In the genomic region with DNA sequence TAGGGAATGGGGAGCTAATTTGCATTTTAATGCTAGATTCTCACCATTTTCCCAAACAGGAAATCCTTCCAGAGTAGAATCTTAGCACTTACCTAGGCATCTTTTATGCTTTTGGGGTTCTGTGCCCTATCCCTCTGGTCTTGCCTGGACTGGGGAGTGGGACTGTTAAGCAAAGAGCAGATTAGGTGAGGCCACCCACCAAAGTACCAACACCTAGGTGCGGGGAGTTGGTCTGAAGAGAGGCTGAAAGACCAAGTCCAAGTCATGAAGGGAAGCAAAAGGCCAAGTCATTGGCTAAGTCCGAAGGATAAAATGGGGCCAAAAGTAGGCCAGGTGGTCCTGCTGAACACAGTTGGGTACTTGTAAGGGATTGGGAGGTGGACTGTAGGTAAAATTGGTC, we compare ENCODE assay signal across 1 cellular context.
TF ChIP-seq lines count a peak whose summit lies in the region.

No MANE protein-coding gene starts in this region.

TF ChIP-seq in GM23338, 12 proteins besides CTCF, POLR2A, EP300 and RAD21 (continued from another document):
- TF ChIP-seq REST (IDR thresholded peaks at IDR 0.05; ENCODE audit: unreplicated experiment) (no peak), EZH2 (IDR thresholded peaks at IDR 0.05; ENCODE audit: low read depth, unreplicated experiment) (no peak), EZH2phosphoT487 (IDR thresholded peaks at IDR 0.05; ENCODE audit: unreplicated experiment) (no peak), POLR2AphosphoS5 (IDR thresholded peaks at IDR 0.05; ENCODE audit: low read depth) (no peak), STAT1 (IDR thresholded peaks at IDR 0.05; ENCODE audit: unreplicated experiment) (no peak), JUNB (IDR thresholded peaks at IDR 0.05; ENCODE audit: unreplicated experiment) (no peak)
- TF ChIP-seq, protein P1, sequence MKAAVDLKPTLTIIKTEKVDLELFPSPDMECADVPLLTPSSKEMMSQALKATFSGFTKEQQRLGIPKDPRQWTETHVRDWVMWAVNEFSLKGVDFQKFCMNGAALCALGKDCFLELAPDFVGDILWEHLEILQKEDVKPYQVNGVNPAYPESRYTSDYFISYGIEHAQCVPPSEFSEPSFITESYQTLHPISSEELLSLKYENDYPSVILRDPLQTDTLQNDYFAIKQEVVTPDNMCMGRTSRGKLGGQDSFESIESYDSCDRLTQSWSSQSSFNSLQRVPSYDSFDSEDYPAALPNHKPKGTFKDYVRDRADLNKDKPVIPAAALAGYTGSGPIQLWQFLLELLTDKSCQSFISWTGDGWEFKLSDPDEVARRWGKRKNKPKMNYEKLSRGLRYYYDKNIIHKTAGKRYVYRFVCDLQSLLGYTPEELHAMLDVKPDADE (IDR thresholded peaks at IDR 0.05) = no peak
- TF ChIP-seq, protein P2, sequence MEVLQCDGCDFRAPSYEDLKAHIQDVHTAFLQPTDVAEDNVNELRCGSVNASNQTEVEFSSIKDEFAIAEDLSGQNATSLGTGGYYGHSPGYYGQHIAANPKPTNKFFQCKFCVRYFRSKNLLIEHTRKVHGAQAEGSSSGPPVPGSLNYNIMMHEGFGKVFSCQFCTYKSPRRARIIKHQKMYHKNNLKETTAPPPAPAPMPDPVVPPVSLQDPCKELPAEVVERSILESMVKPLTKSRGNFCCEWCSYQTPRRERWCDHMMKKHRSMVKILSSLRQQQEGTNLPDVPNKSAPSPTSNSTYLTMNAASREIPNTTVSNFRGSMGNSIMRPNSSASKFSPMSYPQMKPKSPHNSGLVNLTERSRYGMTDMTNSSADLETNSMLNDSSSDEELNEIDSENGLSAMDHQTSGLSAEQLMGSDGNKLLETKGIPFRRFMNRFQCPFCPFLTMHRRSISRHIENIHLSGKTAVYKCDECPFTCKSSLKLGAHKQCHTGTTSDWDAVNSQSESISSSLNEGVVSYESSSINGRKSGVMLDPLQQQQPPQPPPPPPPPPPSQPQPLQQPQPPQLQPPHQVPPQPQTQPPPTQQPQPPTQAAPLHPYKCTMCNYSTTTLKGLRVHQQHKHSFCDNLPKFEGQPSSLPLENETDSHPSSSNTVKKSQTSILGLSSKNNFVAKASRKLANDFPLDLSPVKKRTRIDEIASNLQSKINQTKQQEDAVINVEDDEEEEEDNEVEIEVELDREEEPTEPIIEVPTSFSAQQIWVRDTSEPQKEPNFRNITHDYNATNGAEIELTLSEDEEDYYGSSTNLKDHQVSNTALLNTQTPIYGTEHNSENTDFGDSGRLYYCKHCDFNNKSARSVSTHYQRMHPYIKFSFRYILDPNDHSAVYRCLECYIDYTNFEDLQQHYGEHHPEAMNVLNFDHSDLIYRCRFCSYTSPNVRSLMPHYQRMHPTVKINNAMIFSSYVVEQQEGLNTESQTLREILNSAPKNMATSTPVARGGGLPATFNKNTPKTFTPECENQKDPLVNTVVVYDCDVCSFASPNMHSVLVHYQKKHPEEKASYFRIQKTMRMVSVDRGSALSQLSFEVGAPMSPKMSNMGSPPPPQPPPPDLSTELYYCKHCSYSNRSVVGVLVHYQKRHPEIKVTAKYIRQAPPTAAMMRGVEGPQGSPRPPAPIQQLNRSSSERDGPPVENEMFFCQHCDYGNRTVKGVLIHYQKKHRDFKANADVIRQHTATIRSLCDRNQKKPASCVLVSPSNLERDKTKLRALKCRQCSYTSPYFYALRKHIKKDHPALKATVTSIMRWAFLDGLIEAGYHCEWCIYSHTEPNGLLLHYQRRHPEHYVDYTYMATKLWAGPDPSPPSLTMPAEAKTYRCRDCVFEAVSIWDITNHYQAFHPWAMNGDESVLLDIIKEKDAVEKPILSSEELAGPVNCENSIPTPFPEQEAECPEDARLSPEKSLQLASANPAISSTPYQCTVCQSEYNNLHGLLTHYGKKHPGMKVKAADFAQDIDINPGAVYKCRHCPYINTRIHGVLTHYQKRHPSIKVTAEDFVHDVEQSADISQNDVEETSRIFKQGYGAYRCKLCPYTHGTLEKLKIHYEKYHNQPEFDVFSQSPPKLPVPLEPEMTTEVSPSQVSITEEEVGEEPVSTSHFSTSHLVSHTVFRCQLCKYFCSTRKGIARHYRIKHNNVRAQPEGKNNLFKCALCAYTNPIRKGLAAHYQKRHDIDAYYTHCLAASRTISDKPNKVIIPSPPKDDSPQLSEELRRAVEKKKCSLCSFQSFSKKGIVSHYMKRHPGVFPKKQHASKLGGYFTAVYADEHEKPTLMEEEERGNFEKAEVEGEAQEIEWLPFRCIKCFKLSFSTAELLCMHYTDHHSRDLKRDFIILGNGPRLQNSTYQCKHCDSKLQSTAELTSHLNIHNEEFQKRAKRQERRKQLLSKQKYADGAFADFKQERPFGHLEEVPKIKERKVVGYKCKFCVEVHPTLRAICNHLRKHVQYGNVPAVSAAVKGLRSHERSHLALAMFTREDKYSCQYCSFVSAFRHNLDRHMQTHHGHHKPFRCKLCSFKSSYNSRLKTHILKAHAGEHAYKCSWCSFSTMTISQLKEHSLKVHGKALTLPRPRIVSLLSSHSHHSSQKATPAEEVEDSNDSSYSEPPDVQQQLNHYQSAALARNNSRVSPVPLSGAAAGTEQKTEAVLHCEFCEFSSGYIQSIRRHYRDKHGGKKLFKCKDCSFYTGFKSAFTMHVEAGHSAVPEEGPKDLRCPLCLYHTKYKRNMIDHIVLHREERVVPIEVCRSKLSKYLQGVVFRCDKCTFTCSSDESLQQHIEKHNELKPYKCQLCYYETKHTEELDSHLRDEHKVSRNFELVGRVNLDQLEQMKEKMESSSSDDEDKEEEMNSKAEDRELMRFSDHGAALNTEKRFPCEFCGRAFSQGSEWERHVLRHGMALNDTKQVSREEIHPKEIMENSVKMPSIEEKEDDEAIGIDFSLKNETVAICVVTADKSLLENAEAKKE (CRISPR knock-in tag; IDR thresholded peaks at IDR 0.05) = no peak
